Comparison of ENCODE assay signal across 17 cellular contexts in genomic region chr5:136001531-136001930, GRCh38. TPM values are rescaled to one million over a fixed set of nuclear protein-coding genes. Genes with fewer than 3 reads are reported as not detected.
A peak's percentile ranks its signal among the peaks of the same experiment; 100 is the strongest.
DNase-seq lines count a peak whose midpoint lies in the region; ATAC-seq and TF ChIP-seq lines count a peak whose summit lies in the region.
"Had no signal": no experiment of that assay in that cellular context is flagged by ENCODE, and none has a peak within 500 bp of the region (broad histone marks: within the 10 kb centered on the region; RNA-seq: fewer than 3 reads in every experiment).

No MANE protein-coding gene starts in this region.

- H3K9me3 ChIP-seq in A673 (ENCODE audit: low read depth, low read length, poor library complexity, severe bottlenecking) (no peaks in the 10 kb centered on the region), adipocyte (ENCODE audit: control insufficient read depth, low read length) (no peaks in the 10 kb centered on the region), left ventricle myocardium inferior (replicated peaks) (no peaks in the 10 kb centered on the region)
- H3K9me3 ChIP-seq: upper lobe of left lung had no signal

- no peak overlapping the region for H3K4me3 ChIP-seq in A673 (ENCODE audit: low read depth, low read length, poor library complexity, severe bottlenecking)
- H3K4me3 ChIP-seq in HFF-Myc (replicated peaks; ENCODE audit: low read depth, low read length): no peak overlapping the region
- H3K4me3 ChIP-seq in adipocyte (ENCODE audit: low read length): no peak overlapping the region
- H3K4me3 ChIP-seq in left ventricle myocardium inferior: no peak overlapping the region
- H3K4me3 ChIP-seq: upper lobe of left lung had no signal

- peak overlapping the region; percentile 67 for H3K27ac ChIP-seq in A673 (ENCODE audit: low read depth, low read length, poor library complexity, severe bottlenecking)
- H3K27ac ChIP-seq in left ventricle myocardium inferior (replicated peaks): peak overlapping the region; percentile 30
- H3K27ac ChIP-seq: upper lobe of left lung had no signal

- no peak for ATAC-seq in GM19397 (IDR thresholded peaks at IDR 0.05; ENCODE audit: unreplicated experiment)
- ATAC-seq: activated T-helper 17 cell treated with anti-CD3 and anti-CD28 coated beads, Interleukin-2, amount 50 U/mL, for 72 hours; HCT116 had no signal

- CTCF ChIA-PET in A673 (lab: Charles Lee): no interaction called here

- DNase-seq in A673 (ENCODE audit: low spot score) (no peak), HFF-Myc (ENCODE audit: extremely low read depth, low read depth) (peak; percentile 97), adipocyte (ENCODE audit: low read depth) (peak; percentile 96), left ventricle myocardium inferior (no peak), endothelial cell (ENCODE audit: low spot score) (no peak), NCI-H1930 (lab: John Stamatoyannopoulos, UW) (no peak)
- no peak for DNase-seq in activated CD8-positive, alpha-beta memory T cell treated with anti-CD3 and anti-CD28 coated beads for 24 hours
- DNase-seq: activated CD4-positive, CD25-positive, alpha-beta regulatory T cell; DMS79; NCI-H446 treated with DMSO at 0.1 percent for 48 hours; occipital lobe had no signal

- no peaks in the 10 kb centered on the region for H3K36me3 Mint-ChIP-seq in endothelial cell (ENCODE audit: low read depth, unreplicated experiment)

- no peak overlapping the region for H3K27ac Mint-ChIP-seq in endothelial cell (ENCODE audit: unreplicated experiment)
- H3K27ac Mint-ChIP-seq: activated T-helper 17 cell treated with anti-CD3 and anti-CD28 coated beads, Interleukin-2, amount 50 U/mL, for 72 hours had no signal

- no peak overlapping the region for H3K4me3 Mint-ChIP-seq in endothelial cell (ENCODE audit: unreplicated experiment)
- H3K4me3 Mint-ChIP-seq: activated T-helper 17 cell treated with anti-CD3 and anti-CD28 coated beads, Interleukin-2, amount 50 U/mL, for 72 hours had no signal

- intact Hi-C loops in A673 (cut with micrococcal nuclease; ENCODE audit: unreplicated experiment) (no loop called here), left ventricle myocardium inferior (cut with micrococcal nuclease) (no loop called here)

- no peak for TF ChIP-seq CTCF in A673 (conservative IDR thresholded peaks at IDR 0.05; ENCODE audit: low read depth, low read length)
- TF ChIP-seq CTCF in HFF-Myc (IDR thresholded peaks at IDR 0.05; ENCODE audit: low read depth, low read length, missing control alignments): no peak
- no peak for TF ChIP-seq CTCF in left ventricle myocardium inferior (IDR thresholded peaks at IDR 0.05; ENCODE audit: borderline replicate concordance)
- no peak for TF ChIP-seq CTCF in endothelial cell (IDR thresholded peaks at IDR 0.05; ENCODE audit: unreplicated experiment)

- POLR2A ChIA-PET in A673 (lab: Charles Lee; ENCODE audit: low non-redundant PET): no interaction called here

- peaks cover 18% of the 10 kb centered on the region for H3K4me1 Mint-ChIP-seq in endothelial cell (ENCODE audit: unreplicated experiment)
- H3K4me1 Mint-ChIP-seq: activated T-helper 17 cell treated with anti-CD3 and anti-CD28 coated beads, Interleukin-2, amount 50 U/mL, for 72 hours had no signal

- H3K4me1 ChIP-seq in A673 (ENCODE audit: insufficient read depth, low read length, poor library complexity, severe bottlenecking): peaks cover 26% of the 10 kb centered on the region
- peaks cover 46% of the 10 kb centered on the region for H3K4me1 ChIP-seq in adipocyte (ENCODE audit: control insufficient read depth, insufficient read depth, low read length)
- peaks cover 12% of the 10 kb centered on the region for H3K4me1 ChIP-seq in left ventricle myocardium inferior

- H3K36me3 ChIP-seq in A673 (ENCODE audit: insufficient read depth, low read length, poor library complexity, severe bottlenecking) (no peaks in the 10 kb centered on the region), adipocyte (ENCODE audit: control insufficient read depth, insufficient read depth, low read length, severe bottlenecking) (no peaks in the 10 kb centered on the region), left ventricle myocardium inferior (no peaks in the 10 kb centered on the region)
- H3K36me3 ChIP-seq: upper lobe of left lung had no signal

- no peaks in the 10 kb centered on the region for H3K27me3 Mint-ChIP-seq in endothelial cell (ENCODE audit: unreplicated experiment)

- BruUV-seq in A673 (replicated peaks; lab: Mats Ljungman, UMichigan): no TSS peak

- H3K9ac ChIP-seq in adipocyte (ENCODE audit: low read length): no peak overlapping the region

- H3K27me3 ChIP-seq in A673 (replicated peaks; ENCODE audit: insufficient read depth, low read depth, low read length, poor library complexity) (no peaks in the 10 kb centered on the region), adipocyte (replicated peaks; ENCODE audit: control insufficient read depth, insufficient read depth, low read length) (no peaks in the 10 kb centered on the region), left ventricle myocardium inferior (ENCODE audit: low read depth) (peaks cover 7% of the 10 kb centered on the region)
- H3K27me3 ChIP-seq: upper lobe of left lung had no signal

- no peaks in the 10 kb centered on the region for H3K9me3 Mint-ChIP-seq in endothelial cell (ENCODE audit: unreplicated experiment)
- H3K9me3 Mint-ChIP-seq: activated T-helper 17 cell treated with anti-CD3 and anti-CD28 coated beads, Interleukin-2, amount 50 U/mL, for 72 hours had no signal

RNA-seq across cellular contexts. Expression of gene TGFBI, which starts 27.3 kb away (rescaled TPM):
- total RNA-seq in A673 (2021) (108 and 115 TPM in 2 replicates), left ventricle myocardium inferior (43.4 TPM), endothelial cell (ENCODE audit: unreplicated experiment) (27.9 TPM)

RNA-seq across cellular contexts. Expression of gene LECT2, which starts 46.7 kb away (rescaled TPM):
- total RNA-seq in A673 (2021) (not detected in 2 replicates), left ventricle myocardium inferior (not detected), endothelial cell (ENCODE audit: unreplicated experiment) (not detected)
- total RNA-seq: activated T-helper 17 cell treated with anti-CD3 and anti-CD28 coated beads, Interleukin-2, amount 50 U/mL, for 72 hours; bronchial epithelial cell; occipital lobe; SK-MEL-5; upper lobe of left lung had no signal

Comparison
In these comparisons a context has a peak if more than half of its experiments do, and no peak if none do; other contexts are left out.
1. DNase-seq: peak in HFF-Myc (single experiment) and adipocyte (single experiment); none in A673 (single experiment), left ventricle myocardium inferior (single experiment), endothelial cell (single experiment), NCI-H1930 (0 of 2) and activated CD8-positive, alpha-beta memory T cell treated with anti-CD3 and anti-CD28 coated beads for 24 hours (single experiment).